ENCODE assay signal across 1 cellular context in the genomic region with DNA sequence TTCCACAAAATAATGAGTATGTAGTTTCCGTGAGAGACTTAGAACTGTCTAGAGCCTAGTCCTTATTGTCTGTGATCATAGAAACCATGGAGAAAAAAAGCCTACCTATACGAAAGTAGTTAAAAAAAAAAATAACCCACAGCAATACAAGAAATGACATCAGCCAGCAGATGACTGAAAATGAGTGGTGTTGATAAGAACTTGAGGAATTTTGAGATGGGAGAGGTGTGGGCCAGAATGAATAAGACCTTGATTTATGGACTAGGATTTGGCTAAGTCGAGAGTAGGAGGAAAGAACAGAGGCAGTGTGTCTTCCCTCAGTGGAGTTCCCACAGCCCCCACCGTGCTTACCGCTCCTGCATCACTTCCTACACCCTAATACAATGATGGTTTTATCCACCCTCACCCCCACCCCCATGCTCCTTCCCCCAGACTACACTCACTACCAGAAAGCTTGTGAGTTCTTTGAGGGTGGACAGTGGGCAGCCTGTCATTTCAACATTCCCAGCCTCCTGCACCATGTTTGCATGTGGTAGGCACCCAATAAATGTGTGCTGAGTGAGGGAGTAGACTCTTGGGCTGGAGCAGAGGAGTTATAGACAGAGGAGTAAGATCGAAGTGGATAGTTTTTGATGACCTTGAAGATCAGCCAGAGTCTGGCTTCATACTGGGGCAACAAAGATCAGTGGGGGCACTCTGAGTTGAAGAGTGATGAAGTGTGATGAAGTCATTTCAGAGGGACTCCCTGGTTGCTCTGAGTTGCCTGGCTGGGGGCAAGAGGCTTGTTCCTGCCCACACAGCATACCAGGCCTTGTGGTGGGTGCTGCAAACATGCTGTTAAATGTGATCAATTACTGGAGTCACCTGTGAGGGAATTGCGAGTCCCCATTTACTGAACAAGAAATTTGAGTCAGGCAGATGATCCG.
TF ChIP-seq lines count a peak whose summit lies in the region.

No MANE protein-coding gene starts in this region.

TF ChIP-seq in HEK293, 187 proteins besides CTCF, POLR2A, EP300 and RAD21:
- TF ChIP-seq ZFHX2 (tag by site-specific recombination; conservative IDR thresholded peaks at IDR 0.05) (peak; percentile 70), EGR2 (tag by site-specific recombination; IDR thresholded peaks at IDR 0.05; ENCODE audit: low read depth) (peak; percentile 70; the same call in 1 of the 2 replicates)
